10 cellular contexts compared by ENCODE assay signal in genomic region chr3:71421475-71421819, GRCh38.
A peak's percentile ranks its signal among the peaks of the same experiment; 100 is the strongest.
DNase-seq lines count a peak whose midpoint lies in the region; ATAC-seq and TF ChIP-seq lines count a peak whose summit lies in the region.
"Had no signal": no experiment of that assay in that cellular context is flagged by ENCODE, and none has a peak within 500 bp of the region (broad histone marks: within the 10 kb centered on the region; RNA-seq: fewer than 3 reads in every experiment).

No MANE protein-coding gene starts in this region.

- H3K4me3 ChIP-seq in mucosa of descending colon = no peak overlapping the region
- H3K4me3 ChIP-seq: sigmoid colon had no signal

- H3K27ac Mint-ChIP-seq in HFFc6 = no peak overlapping the region

- DNase-seq in mucosa of descending colon (no peak), HFFc6 (no peak), NCI-H446 (lab: John Stamatoyannopoulos, UW) (no peak), cardiac septum (ENCODE audit: low spot score) (no peak), GM10266 (ENCODE audit: extremely low spot score) (no peak)
- DNase-seq: activated CD8-positive, alpha-beta memory T cell treated with anti-CD3 and anti-CD28 coated beads, Interleukin-2, amount 50 U/mL, for 48 hours; sigmoid colon had no signal

- no peak overlapping the region for H3K4me3 Mint-ChIP-seq in HFFc6

- peaks cover 3% of the 10 kb centered on the region; the same call in 1 of the 2 replicates for H3K36me3 Mint-ChIP-seq in HFFc6 (ENCODE audit: low read depth)

- H3K36me3 ChIP-seq in mucosa of descending colon (ENCODE audit: low read depth) = no peaks in the 10 kb centered on the region
- H3K36me3 ChIP-seq: sigmoid colon had no signal

- intact Hi-C loops in mucosa of descending colon (cut with DNase I, micrococcal nuclease) = no loop called here
- intact Hi-C loops in cardiac septum (cut with DNase I) = no loop called here

- no peaks in the 10 kb centered on the region for H3K9me3 ChIP-seq in mucosa of descending colon
- H3K9me3 ChIP-seq: sigmoid colon had no signal

- no peaks in the 10 kb centered on the region for H3K4me1 ChIP-seq in mucosa of descending colon (ENCODE audit: low read depth)

- H3K4me1 Mint-ChIP-seq in HFFc6 (ENCODE audit: low read depth) = peaks cover 20% of the 10 kb centered on the region

- no peaks in the 10 kb centered on the region for H3K27me3 Mint-ChIP-seq in HFFc6 (ENCODE audit: insufficient read depth)

- no peak for TF ChIP-seq CTCF in mucosa of descending colon (IDR thresholded peaks at IDR 0.05)
- no peak for TF ChIP-seq CTCF in HFFc6 (IDR thresholded peaks at IDR 0.05)
- TF ChIP-seq CTCF in GM10266 (IDR thresholded peaks at IDR 0.05; ENCODE audit: control insufficient read depth, insufficient read depth, low read depth, missing control alignments) = no peak

- no peaks in the 10 kb centered on the region for H3K9me3 Mint-ChIP-seq in HFFc6

- ATAC-seq in GM18909 (IDR thresholded peaks at IDR 0.05; ENCODE audit: poor library complexity, unreplicated experiment) (peak; percentile 57), GM21786 (IDR thresholded peaks at IDR 0.05; ENCODE audit: unreplicated experiment) (peak; percentile 45), HG03460 (IDR thresholded peaks at IDR 0.05; ENCODE audit: unreplicated experiment) (peak; percentile 61), mucosa of descending colon (peak; percentile 24)
